ENCODE assay signal across 8 cellular contexts in genomic region chr6:58055465-58056176, GRCh38.
DNase-seq lines count a peak whose midpoint lies in the region; ATAC-seq, FAIRE-seq and TF ChIP-seq lines count a peak whose summit lies in the region.
"Not testable (repeated sequence)": the region's sequence is repeated elsewhere in the genome, so short reads cannot be mapped to it uniquely, and the experiment has no call there.

No MANE protein-coding gene starts in this region.

- FAIRE-seq in H54 (lab: Jason Lieb, UNC) (peak; percentile 20), H1 (lab: Jason Lieb, UNC) (peak; percentile 48), urothelium cell line (lab: Jason Lieb, UNC) (peak; percentile 80)

- not testable (repeated sequence) for TF ChIP-seq CTCF in H1 (IDR thresholded peaks at IDR 0.05; ENCODE audit: control extremely low read depth in 1 of 3, insufficient read depth in 1 of 3, low read depth in 1 of 3, low read length in 3 of 3); fibroblast of the aortic adventitia (IDR thresholded peaks at IDR 0.05; ENCODE audit: insufficient read depth, low read length); heart left ventricle (IDR thresholded peaks at IDR 0.05)

- not testable (repeated sequence) for H3K9ac ChIP-seq in H1 (replicated peaks in 1 of 4; ENCODE audit: extremely low read depth in 1 of 4, low read depth in 3 of 4, low read length in 3 of 4)

- not testable (repeated sequence) for H4K20me1 ChIP-seq in H1 (replicated peaks in 1 of 2; ENCODE audit: control insufficient read depth in 1 of 2, insufficient read depth in 2 of 2, low read length in 2 of 2)

- not testable (repeated sequence) for H2BK20ac ChIP-seq in H1 (ENCODE audit: low read length)

- not testable (repeated sequence) for H3K23ac ChIP-seq in H1 (ENCODE audit: insufficient read length)

- H4K8ac ChIP-seq in H1 (ENCODE audit: extremely low read depth, insufficient read depth, low read length) = not testable (repeated sequence)

- in situ Hi-C loops in SK-MEL-5 (cut with HindIII; ENCODE audit: low pct_unique_long_range_greater_than_20kb, low sequenced_read_pairs) = not testable (repeated sequence)

- H3K27ac ChIP-seq in H1 (ENCODE audit: low read depth, low read length); heart left ventricle: not testable (repeated sequence)

- not testable (repeated sequence) for H3K56ac ChIP-seq in H1 (replicated peaks; ENCODE audit: insufficient read length, low read depth, low read length)

- not testable (repeated sequence) for H3K23me2 ChIP-seq in H1 (ENCODE audit: low read depth, low read length)

- H2BK120ac ChIP-seq in H1 (replicated peaks; ENCODE audit: low read depth, low read length) = not testable (repeated sequence)

- not testable (repeated sequence) for H3K4me2 ChIP-seq in H1 (ENCODE audit: insufficient read depth in 1 of 2, low read depth in 2 of 2, low read length in 2 of 2)

- not testable (repeated sequence) for H2AK5ac ChIP-seq in H1 (ENCODE audit: low read depth, low read length)

- POLR2A ChIA-PET in H1 (lab: Charles Lee; ENCODE audit: partially characterized antibody) = not testable (repeated sequence)

- DNase-seq in H54 (ENCODE audit: insufficient read length, low spot score); H1 (ENCODE audit: low read depth in 1 of 2, low spot score in 2 of 2); heart left ventricle; sciatic nerve (ENCODE audit: low spot score); urothelium cell line (ENCODE audit: low spot score): not testable (repeated sequence)
- DNase-seq in SK-MEL-5 (ENCODE audit: low read depth, low spot score) (peak; percentile 8), fibroblast of the aortic adventitia (ENCODE audit: low read depth) (peak; percentile 14), midbrain (lab: John Stamatoyannopoulos, UW) (peak; percentile 5)

- H3K4ac ChIP-seq in H1 (replicated peaks; ENCODE audit: insufficient read length, low read depth, low read length) = not testable (repeated sequence)

- not testable (repeated sequence) for H2BK15ac ChIP-seq in H1 (ENCODE audit: low read length)

- H3K36me3 ChIP-seq in H1 (ENCODE audit: control insufficient read depth in 2 of 4, insufficient read depth in 4 of 4, low read length in 3 of 4); heart left ventricle: not testable (repeated sequence)

- CTCF ChIA-PET in H1 (lab: Charles Lee; ENCODE audit: partially characterized antibody) = not testable (repeated sequence)

- ATAC-seq in heart left ventricle (peak in 3 of 4 donors; percentile 24 to 37 (median 28)), sciatic nerve (peak; percentile 82)

- not testable (repeated sequence) for H3K14ac ChIP-seq in H1 (ENCODE audit: insufficient read length)

- H3K27me3 ChIP-seq in H1 (replicated peaks in 1 of 4; ENCODE audit: control insufficient read depth in 3 of 4, extremely low read depth in 1 of 4, insufficient read depth in 3 of 4, low read length in 3 of 4); heart left ventricle: not testable (repeated sequence)

- not testable (repeated sequence) for TF ChIP-seq EP300 in H1 (IDR thresholded peaks at IDR 0.05; ENCODE audit: borderline replicate concordance in 1 of 2, low read depth in 2 of 2, low read length in 2 of 2)

- not testable (repeated sequence) for H4K5ac ChIP-seq in H1 (ENCODE audit: insufficient read length, low read depth, low read length)

- not testable (repeated sequence) for H2BK5ac ChIP-seq in H1 (ENCODE audit: low read depth, low read length)

- H3K9me3 ChIP-seq in H1 (ENCODE audit: insufficient read depth in 2 of 2, low read depth in 1 of 2, low read length in 1 of 2) = peaks cover 7 to 10% of the 10 kb centered on the region in 2 experiments; a peak in 3 of 4 replicates
- not testable (repeated sequence) for H3K9me3 ChIP-seq in heart left ventricle

- 73% methylated on average over 4 of the region's 6 CpGs; no CpG with 5 or more reads in 1 of the 2 experiments for WGBS in H1 (ENCODE audit: extremely low coverage in 1 of 2, insufficient coverage in 1 of 2, insufficient read length in 1 of 2, insufficient replicate concordance in 2 of 2, low coverage in 1 of 2, low lambda C conversion rate in 2 of 2, missing lambda C conversion rate in 1 of 2), 2 experiments
- 58 to 78% (median 71%) methylated on average over 5 to 6 of the region's 6 CpGs for WGBS in heart left ventricle, 4 donors

- not testable (repeated sequence) for H2AFZ ChIP-seq in H1 (ENCODE audit: low read length)

- H3K18ac ChIP-seq in H1 (ENCODE audit: extremely low read depth, low read length) = not testable (repeated sequence)

- H3K4me1 ChIP-seq in H1 (replicated peaks in 1 of 4; ENCODE audit: control insufficient read depth in 3 of 4, insufficient read depth in 4 of 4, low read length in 3 of 4); heart left ventricle: not testable (repeated sequence)

- H3K79me1 ChIP-seq in H1 (ENCODE audit: low read depth, low read length) = not testable (repeated sequence)

- TF ChIP-seq POLR2A in H54 (IDR thresholded peaks at IDR 0.05; ENCODE audit: low read depth, low read length); H1 (IDR thresholded peaks at IDR 0.05; ENCODE audit: control extremely low read depth in 1 of 2, low read depth in 2 of 2, low read length in 2 of 2); heart left ventricle (IDR thresholded peaks at IDR 0.05): not testable (repeated sequence)

- not testable (repeated sequence) for TF ChIP-seq RAD21 in H1 (IDR thresholded peaks at IDR 0.05 in 1 of 2, conservative IDR thresholded peaks at IDR 0.05 in 1 of 2; ENCODE audit: low read depth in 2 of 2, low read length in 2 of 2)

- H4K91ac ChIP-seq in H1 (replicated peaks; ENCODE audit: insufficient read length, low read length) = not testable (repeated sequence)

- H2BK12ac ChIP-seq in H1 (ENCODE audit: low read depth, low read length) = not testable (repeated sequence)

- intact Hi-C loops in heart left ventricle (cut with DNase I); sciatic nerve (cut with DNase I): not testable (repeated sequence)

- not testable (repeated sequence) for H3K79me2 ChIP-seq in H1 (ENCODE audit: control insufficient read depth in 1 of 2, insufficient read depth in 2 of 2, low read length in 2 of 2)

- not testable (repeated sequence) for H3K4me3 ChIP-seq in H1 (ENCODE audit: extremely low read depth in 1 of 4, insufficient read depth in 2 of 4, low read depth in 3 of 4, low read length in 4 of 4); fibroblast of the aortic adventitia (ENCODE audit: low read depth, low read length); heart left ventricle
